Comparison of ENCODE assay signal across 22 cellular contexts in the genomic region with DNA sequence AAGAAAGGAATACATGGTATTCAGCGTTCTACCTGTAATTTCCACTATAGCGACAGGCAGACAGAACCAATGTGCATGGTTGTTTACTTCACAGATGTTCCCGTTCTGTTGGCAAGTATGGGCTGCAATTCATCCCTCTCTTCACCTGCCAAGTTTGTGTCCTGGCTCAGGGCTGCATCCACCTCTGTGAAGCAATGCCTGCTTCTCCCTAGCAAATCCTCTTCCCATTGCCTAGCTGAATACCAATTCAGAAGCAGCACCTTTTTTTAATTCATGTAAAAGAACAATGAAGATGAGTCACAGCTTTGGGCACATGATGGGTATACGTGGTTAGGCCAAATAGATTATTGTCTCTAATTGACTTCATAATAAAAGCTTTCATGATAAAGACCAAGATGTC. TPM values are rescaled to one million over a fixed set of nuclear protein-coding genes. Genes with fewer than 3 reads are reported as not detected.
DNase-seq lines count a peak whose midpoint lies in the region; ATAC-seq and TF ChIP-seq lines count a peak whose summit lies in the region.
"Had no signal": no experiment of that assay in that cellular context is flagged by ENCODE, and none has a peak within 500 bp of the region (broad histone marks: within the 10 kb centered on the region; RNA-seq: fewer than 3 reads in every experiment).

No MANE protein-coding gene starts in this region.

- intact Hi-C loops in left lung (cut with DNase I), result no loop called here
- intact Hi-C loops in adrenal gland (cut with DNase I), result no loop called here

- peaks cover 6% of the 10 kb centered on the region; the same call in 2 of the 3 replicates for H3K4me1 Mint-ChIP-seq in GM23338
- H3K4me1 Mint-ChIP-seq: CD4-positive, CD25-positive, alpha-beta regulatory T cell had no signal

- no peaks in the 10 kb centered on the region for H3F3A ChIP-seq in GM23338 (replicated peaks; ENCODE audit: low read depth)

- H3K9me3 Mint-ChIP-seq in GM23338, result no peaks in the 10 kb centered on the region

- no peak overlapping the region for H3K4me3 Mint-ChIP-seq in GM23338
- H3K4me3 Mint-ChIP-seq: CD4-positive, CD25-positive, alpha-beta regulatory T cell had no signal

- no peak for TF ChIP-seq EP300 in suprapubic skin (IDR thresholded peaks at IDR 0.05)

- peak; percentile 58 for ATAC-seq in RWPE2 (ENCODE audit: low read depth)
- peak; percentile 91 for ATAC-seq in esophagus mucosa
- no peak for ATAC-seq in left lung
- ATAC-seq in GM23338, result no peak

- no peaks in the 10 kb centered on the region for H3K9me3 ChIP-seq in RWPE2 (ENCODE audit: severe bottlenecking)
- H3K9me3 ChIP-seq in suprapubic skin, result no peaks in the 10 kb centered on the region
- no peaks in the 10 kb centered on the region for H3K9me3 ChIP-seq in left lung
- no peaks in the 10 kb centered on the region for H3K9me3 ChIP-seq in adrenal gland (replicated peaks in 1 of 3)
- H3K9me3 ChIP-seq: BLaER1, SJSA1 had no signal

- H3K4me2 ChIP-seq in GM23338, result no peak overlapping the region
- H3K4me2 ChIP-seq: BLaER1, PC-9 had no signal

- H3K27me3 Mint-ChIP-seq in GM23338 (ENCODE audit: insufficient read depth, low read depth, poor library complexity), result no peaks in the 10 kb centered on the region
- H3K27me3 Mint-ChIP-seq: CD4-positive, CD25-positive, alpha-beta regulatory T cell had no signal

- no peaks in the 10 kb centered on the region for H3K4me1 ChIP-seq in RWPE2 (ENCODE audit: insufficient read depth, poor library complexity, severe bottlenecking)
- peaks cover 8% of the 10 kb centered on the region for H3K4me1 ChIP-seq in suprapubic skin
- no peaks in the 10 kb centered on the region for H3K4me1 ChIP-seq in left lung
- H3K4me1 ChIP-seq in adrenal gland (replicated peaks in 1 of 2), result no peaks in the 10 kb centered on the region
- H3K4me1 ChIP-seq in GM23338 (ENCODE audit: insufficient read depth), result 0 out of 2 replicates have a peak, but pooled peaks cover 5% of the 10 kb centered on the region
- H3K4me1 ChIP-seq: BLaER1, SJSA1 had no signal

- no peaks in the 10 kb centered on the region for H3K79me2 ChIP-seq in GM23338 (replicated peaks; ENCODE audit: insufficient read depth)

- TF ChIP-seq CTCF in RWPE2 (IDR thresholded peaks at IDR 0.05; ENCODE audit: poor library complexity, severe bottlenecking) (no peak), suprapubic skin (IDR thresholded peaks at IDR 0.05) (no peak), left lung (IDR thresholded peaks at IDR 0.05) (no peak), adrenal gland (IDR thresholded peaks at IDR 0.05) (no peak), GM23338 (conservative IDR thresholded peaks at IDR 0.05; ENCODE audit: low read depth in 2 of 2) (no peak)

- peak; percentile 6 for DNase-seq in NCI-H748 (lab: John Stamatoyannopoulos, UW; ENCODE audit: unreplicated experiment)
- DNase-seq in NCI-H748 treated with DMSO at 0.1 percent for 48 hours (lab: John Stamatoyannopoulos, UW), result no peak
- DNase-seq in RWPE2 (ENCODE audit: low spot score), result no peak
- DNase-seq in suprapubic skin (ENCODE audit: low spot score in 2 of 2), result no peak
- DNase-seq in left lung, result no peak
- no peak for DNase-seq in adrenal gland
- no peak for DNase-seq in GM23338 (ENCODE audit: low spot score)
- DNase-seq: CD4-positive, CD25-positive, alpha-beta regulatory T cell; DMS153; H7; KBM-7; MM.1S; NCI-H187 treated with DMSO at 0.1 percent for 48 hours; NCI-H2227 treated with DMSO at 0.1 percent for 48 hours; NCI-H526 treated with DMSO at 0.1 percent for 48 hours; NK-92 treated with Interleukin-12 subunit alpha and Interleukin-12 subunit beta, amount 100 ng/mL, for 24 hours; PC-9; Right ventricle myocardium superior; T-helper 1 cell had no signal

- H4K20me1 ChIP-seq in GM23338 (replicated peaks; ENCODE audit: insufficient read depth), result no peaks in the 10 kb centered on the region
- H4K20me1 ChIP-seq: BLaER1 had no signal

- H3K4me3 ChIP-seq in RWPE2 (ENCODE audit: severe bottlenecking) (no peak overlapping the region), suprapubic skin (no peak overlapping the region), left lung (no peak overlapping the region), adrenal gland (no peak overlapping the region), GM23338 (no peak overlapping the region)
- H3K4me3 ChIP-seq: BLaER1, PC-9, SJSA1 had no signal

- H3K27me3 ChIP-seq in RWPE2 (ENCODE audit: insufficient read depth, poor library complexity, severe bottlenecking) (no peaks in the 10 kb centered on the region), suprapubic skin (no peaks in the 10 kb centered on the region), left lung (no peaks in the 10 kb centered on the region), adrenal gland (no peaks in the 10 kb centered on the region), GM23338 (ENCODE audit: insufficient read depth) (no peaks in the 10 kb centered on the region)
- H3K27me3 ChIP-seq: BLaER1, SJSA1 had no signal

- no peak overlapping the region for H2AFZ ChIP-seq in GM23338
- H2AFZ ChIP-seq: PC-9 had no signal

- no peaks in the 10 kb centered on the region for H3K36me3 ChIP-seq in RWPE2 (ENCODE audit: low read depth)
- no peaks in the 10 kb centered on the region for H3K36me3 ChIP-seq in suprapubic skin
- no peaks in the 10 kb centered on the region for H3K36me3 ChIP-seq in left lung
- H3K36me3 ChIP-seq in adrenal gland (replicated peaks in 1 of 2), result no peaks in the 10 kb centered on the region
- no peaks in the 10 kb centered on the region for H3K36me3 ChIP-seq in GM23338 (ENCODE audit: insufficient read depth)
- H3K36me3 ChIP-seq: BLaER1, SJSA1 had no signal

- H3K27ac Mint-ChIP-seq in GM23338, result no peak overlapping the region
- H3K27ac Mint-ChIP-seq: CD4-positive, CD25-positive, alpha-beta regulatory T cell had no signal

- no peak overlapping the region for H3K27ac ChIP-seq in RWPE2 (ENCODE audit: poor library complexity, severe bottlenecking)
- peak overlapping the region; percentile 19 for H3K27ac ChIP-seq in suprapubic skin
- no peak overlapping the region for H3K27ac ChIP-seq in left lung
- H3K27ac ChIP-seq in adrenal gland, result no peak overlapping the region
- no peak overlapping the region for H3K27ac ChIP-seq in GM23338 (ENCODE audit: low read depth)
- H3K27ac ChIP-seq: BLaER1, PC-9, SJSA1 had no signal

- WGBS in suprapubic skin, result 37% methylated on average over 4 of the region's 4 CpGs
- WGBS in adrenal gland, 4 donors, result 63 to 74% (median 69%) methylated on average over 4 of the region's 4 CpGs

- no peaks in the 10 kb centered on the region for H3K36me3 Mint-ChIP-seq in GM23338 (ENCODE audit: low read depth)
- H3K36me3 Mint-ChIP-seq: CD4-positive, CD25-positive, alpha-beta regulatory T cell had no signal

- TF ChIP-seq POLR2A in suprapubic skin (IDR thresholded peaks at IDR 0.05) (no peak), adrenal gland (IDR thresholded peaks at IDR 0.05) (no peak)

- H3K9me2 ChIP-seq in GM23338 (ENCODE audit: insufficient read depth), result no peaks in the 10 kb centered on the region

RNA-seq across cellular contexts. Expression of gene LRATD1, which starts 54.7 kb away (rescaled TPM):
- total RNA-seq in esophagus mucosa, result 74.7 TPM
- 10 to 100 TPM; 41.5 to 70.9 (median 59.3) TPM for total RNA-seq in suprapubic skin
- total RNA-seq in left lung, result 1 to 10 TPM; 3.3 to 7.1 TPM
- 1 to 10 TPM; 1.2 to 5.0 (median 2.7) TPM for total RNA-seq in adrenal gland
- 1 to 10 TPM; 2.1 to 2.7 (median 2.6) TPM for polyA plus RNA-seq in adrenal gland
- total RNA-seq in GM23338 (2014; rRNA removed; shearing (Covaris generic)), result 3.5 and 5.7 TPM in 2 replicates
- 1.8 and 2.7 TPM in 2 replicates for polyA plus RNA-seq in GM23338 (2016; fragmentation: Nextera tagmentation; extraction: Ambion mirVana)
- total RNA-seq: CD4-positive, CD25-positive, alpha-beta regulatory T cell; SJSA1 had no signal
- polyA plus RNA-seq: CD4-positive, CD25-positive, alpha-beta regulatory T cell had no signal

Comparison
In these comparisons a context has a peak if more than half of its experiments do, and no peak if none do; other contexts are left out.
1. ATAC-seq: peak in RWPE2 (single experiment) and esophagus mucosa (single experiment); none in left lung (single experiment) and GM23338 (single experiment).